14 cellular contexts compared by ENCODE assay signal in genomic region chr17:62616993-62617893, GRCh38. TPM values are rescaled to one million over a fixed set of nuclear protein-coding genes. Genes with fewer than 3 reads are reported as not detected.
DNase-seq lines count a peak whose midpoint lies in the region; ATAC-seq and TF ChIP-seq lines count a peak whose summit lies in the region.
"Had no signal": no experiment of that assay in that cellular context is flagged by ENCODE, and none has a peak within 500 bp of the region (broad histone marks: within the 10 kb centered on the region; RNA-seq: fewer than 3 reads in every experiment).

No MANE protein-coding gene starts in this region.

- no peak overlapping the region for H3K4me3 ChIP-seq in NT2/D1 (ENCODE audit: insufficient read length, low read depth)
- H3K4me3 ChIP-seq in neuronal stem cell (ENCODE audit: low read length in 2 of 2), result no peak overlapping the region

- no peak overlapping the region for H2BK12ac ChIP-seq in H9 (ENCODE audit: insufficient read length, low read depth, low read length)
- H2BK12ac ChIP-seq in neuronal stem cell (ENCODE audit: low read length), result no peak overlapping the region

- H2BK15ac ChIP-seq in H9 (ENCODE audit: low read depth, low read length) (no peak overlapping the region), neuronal stem cell (ENCODE audit: low read length) (peak overlapping the region; percentile 52)

- H3K9ac ChIP-seq in H9 (ENCODE audit: extremely low read depth, insufficient read length, low read length), result no peak overlapping the region
- peak overlapping the region; percentile 36 for H3K9ac ChIP-seq in NT2/D1 (ENCODE audit: insufficient read length, low read depth)
- peak overlapping the region; percentile 80 for H3K9ac ChIP-seq in neuronal stem cell (ENCODE audit: low read depth, low read length, poor library complexity)

- no peaks in the 10 kb centered on the region for H3K9me3 ChIP-seq in H9 (ENCODE audit: control insufficient read depth, low read depth, low read length)
- no peaks in the 10 kb centered on the region for H3K9me3 ChIP-seq in NT2/D1 (ENCODE audit: insufficient read depth, low read length)
- H3K9me3 ChIP-seq in neuronal stem cell (replicated peaks in 1 of 2; ENCODE audit: control insufficient read depth in 2 of 2, insufficient read depth in 1 of 2, low read depth in 1 of 2, low read length in 2 of 2), result no peaks in the 10 kb centered on the region

- no peaks in the 10 kb centered on the region for H3K79me1 ChIP-seq in H9 (ENCODE audit: insufficient read depth, low read depth, low read length, poor library complexity, severe bottlenecking)
- no peaks in the 10 kb centered on the region for H3K79me1 ChIP-seq in neuronal stem cell (ENCODE audit: low read depth, low read length)

- peak; percentile 91 for DNase-seq in H9
- DNase-seq in NT2/D1 (ENCODE audit: low read depth, low spot score), result peak; percentile 49
- DNase-seq in neuronal stem cell (ENCODE audit: low spot score), result peak; percentile 51
- DNase-seq in NCI-H345 (lab: John Stamatoyannopoulos, UW), result no peak
- DNase-seq in DMS53 treated with DMSO at 0.1 percent for 48 hours (lab: John Stamatoyannopoulos, UW; ENCODE audit: unreplicated experiment), result no peak
- DNase-seq: activated B cell treated with CpG ODN at 0.5 μM for 24 hours; activated T-cell treated with anti-CD3 and anti-CD28 coated beads, Interleukin-2, amount 50 U/mL, for 48 hours; caudate nucleus; kidney had no signal

- H4K20me1 ChIP-seq in H9 (ENCODE audit: control insufficient read depth, insufficient read depth, insufficient read length), result no peaks in the 10 kb centered on the region

- H3K4me3 Mint-ChIP-seq in H9, result peak overlapping the region; percentile 6 to 66; a peak in 2 of 5 replicates
- H3K4me3 Mint-ChIP-seq: activated B cell treated with CpG ODN at 0.5 μM for 24 hours; stimulated activated naive CD8-positive, alpha-beta T cell treated with anti-CD3 and anti-CD28 coated beads, Interleukin-15, Interleukin-2, amounts not matched to agents 100 ng/mL and 50 ng/mL, for 24 hours had no signal

- peaks cover 4 to 27% (median 19%) of the 10 kb centered on the region in 3 experiments; a peak in 5 of 7 replicates for H3K36me3 Mint-ChIP-seq in H9 (ENCODE audit: insufficient read depth in 1 of 3, low read depth in 3 of 3)

- H3K23ac ChIP-seq in H9 (ENCODE audit: insufficient read length, low read depth, low read length), result no peak overlapping the region
- peak overlapping the region; percentile 2 for H3K23ac ChIP-seq in neuronal stem cell (ENCODE audit: low read depth, low read length, poor library complexity)

- no peak overlapping the region for H3T11ph ChIP-seq in H9 (ENCODE audit: low read length)

- no peak overlapping the region for H2AFZ ChIP-seq in H9 (ENCODE audit: low read length)
- no peak overlapping the region for H2AFZ ChIP-seq in neuronal stem cell (ENCODE audit: low read length)

- H3K27me3 ChIP-seq in H9 (ENCODE audit: insufficient read depth, low read length) (no peaks in the 10 kb centered on the region), NT2/D1 (ENCODE audit: insufficient read depth, insufficient read length) (no peaks in the 10 kb centered on the region), neuronal stem cell (ENCODE audit: control insufficient read depth in 3 of 3, insufficient read depth in 3 of 3, low read depth in 1 of 3, low read length in 3 of 3) (no peaks in the 10 kb centered on the region)

- H4K5ac ChIP-seq in H9 (ENCODE audit: insufficient read length, low read depth, low read length), result no peak overlapping the region

- no peaks in the 10 kb centered on the region for H3K27me3 Mint-ChIP-seq in H9 (ENCODE audit: low read depth)
- H3K27me3 Mint-ChIP-seq: activated B cell treated with CpG ODN at 0.5 μM for 24 hours; stimulated activated naive CD8-positive, alpha-beta T cell treated with anti-CD3 and anti-CD28 coated beads, Interleukin-15, Interleukin-2, amounts not matched to agents 100 ng/mL and 50 ng/mL, for 24 hours had no signal

- no peak overlapping the region for H3K4ac ChIP-seq in H9 (ENCODE audit: low read depth, low read length)
- H3K4ac ChIP-seq in neuronal stem cell (ENCODE audit: low read length), result no peak overlapping the region

- H2BK120ac ChIP-seq in H9 (ENCODE audit: low read depth, low read length, poor library complexity, severe bottlenecking), result no peak overlapping the region
- H2BK120ac ChIP-seq in neuronal stem cell (ENCODE audit: low read depth, low read length), result no peak overlapping the region

- H2BK20ac ChIP-seq in H9 (ENCODE audit: low read depth, low read length, poor library complexity, severe bottlenecking), result no peak overlapping the region

- no peak overlapping the region for H3K27ac ChIP-seq in H9 (ENCODE audit: insufficient read length, low read depth, low read length)
- peak overlapping the region; percentile 89 for H3K27ac ChIP-seq in neuronal stem cell (replicated peaks; ENCODE audit: low read length)

- H3K4me1 ChIP-seq in H9 (ENCODE audit: insufficient read depth, low read length), result no peaks in the 10 kb centered on the region
- H3K4me1 ChIP-seq in NT2/D1 (ENCODE audit: insufficient read depth, insufficient read length), result peaks cover 17% of the 10 kb centered on the region
- H3K4me1 ChIP-seq in neuronal stem cell (ENCODE audit: control insufficient read depth in 2 of 2, insufficient read depth in 1 of 2, low read depth in 1 of 2, low read length in 2 of 2), result peaks cover 14 to 27% of the 10 kb centered on the region in 2 donors

- H3K4me2 ChIP-seq in H9 (ENCODE audit: insufficient read depth, insufficient read length, low read length), result no peak overlapping the region
- no peak overlapping the region for H3K4me2 ChIP-seq in neuronal stem cell (ENCODE audit: insufficient read depth, low read length, poor library complexity, severe bottlenecking)

- H3K36me3 ChIP-seq in NT2/D1 (ENCODE audit: insufficient read depth, insufficient read length, low read length), result peaks cover 18% of the 10 kb centered on the region
- peaks cover 11 to 36% of the 10 kb centered on the region in 2 donors for H3K36me3 ChIP-seq in neuronal stem cell (replicated peaks in 1 of 2; ENCODE audit: control insufficient read depth in 2 of 2, insufficient read depth in 2 of 2, low read length in 2 of 2)

- H3K4me1 Mint-ChIP-seq in H9, result peaks cover 26% of the 10 kb centered on the region in 2 experiments

- H4K91ac ChIP-seq in H9 (ENCODE audit: insufficient read length, low read depth, low read length) (no peak overlapping the region), neuronal stem cell (ENCODE audit: low read depth, low read length, poor library complexity) (no peak overlapping the region)

- ATAC-seq in esophagus mucosa (peak; percentile 25), HG02763 (IDR thresholded peaks at IDR 0.05; ENCODE audit: unreplicated experiment) (no peak)
- ATAC-seq in activated CD4-positive, CD25-positive, alpha-beta regulatory T cell treated with anti-CD3 and anti-CD28 coated beads, Interleukin-2, amount 50 U/mL, for 24 hours, result no peak
- ATAC-seq: Right ventricle myocardium inferior had no signal

- TF ChIP-seq CTCF in H9 (conservative IDR thresholded peaks at IDR 0.05), result no peak

- H3K27ac Mint-ChIP-seq in H9, result peak overlapping the region; percentile 97
- H3K27ac Mint-ChIP-seq: activated B cell treated with CpG ODN at 0.5 μM for 24 hours; stimulated activated naive CD8-positive, alpha-beta T cell treated with anti-CD3 and anti-CD28 coated beads, Interleukin-15, Interleukin-2, amounts not matched to agents 100 ng/mL and 50 ng/mL, for 24 hours had no signal

- H3K18ac ChIP-seq in H9 (ENCODE audit: insufficient read length, low read depth, low read length), result no peak overlapping the region
- peak overlapping the region; percentile 86 for H3K18ac ChIP-seq in neuronal stem cell (ENCODE audit: low read length)

- no peaks in the 10 kb centered on the region for H3K23me2 ChIP-seq in H9 (ENCODE audit: insufficient read length, low read depth, low read length, poor library complexity, severe bottlenecking)

- no peaks in the 10 kb centered on the region for H3K9me3 Mint-ChIP-seq in H9
- H3K9me3 Mint-ChIP-seq: activated B cell treated with CpG ODN at 0.5 μM for 24 hours; stimulated activated naive CD8-positive, alpha-beta T cell treated with anti-CD3 and anti-CD28 coated beads, Interleukin-15, Interleukin-2, amounts not matched to agents 100 ng/mL and 50 ng/mL, for 24 hours had no signal

- H4K8ac ChIP-seq in H9 (replicated peaks; ENCODE audit: insufficient read length, low read depth, low read length) (no peak overlapping the region), neuronal stem cell (ENCODE audit: low read depth, low read length) (no peak overlapping the region)

- WGBS in H9 (ENCODE audit: extremely low coverage, insufficient read length, low lambda C conversion rate), result no CpG with 5 or more reads among the region's 8 CpGs
- no CpG with 5 or more reads among the region's 8 CpGs for WGBS in neuronal stem cell (ENCODE audit: extremely low coverage in 2 of 2, insufficient read length in 2 of 2, insufficient replicate concordance in 1 of 2), 2 donors

- no peak overlapping the region for H3K56ac ChIP-seq in H9 (ENCODE audit: insufficient read length, low read depth, low read length)

- no peak overlapping the region for H3K14ac ChIP-seq in H9 (ENCODE audit: insufficient read depth, low read length)
- peak overlapping the region; percentile 96 for H3K14ac ChIP-seq in neuronal stem cell (ENCODE audit: low read length)

- no peaks in the 10 kb centered on the region for H3K79me2 ChIP-seq in H9 (ENCODE audit: insufficient read depth, low read length)

- H2BK5ac ChIP-seq in H9 (ENCODE audit: insufficient read length, low read length) (no peak overlapping the region), neuronal stem cell (ENCODE audit: low read length) (peak overlapping the region; percentile 55)

- H2AK5ac ChIP-seq in H9 (ENCODE audit: insufficient read length, low read length) (no peak overlapping the region), neuronal stem cell (ENCODE audit: low read depth, low read length) (peak overlapping the region; percentile 73)

RNA-seq across cellular contexts. Expression of gene MRC2, which starts 10.2 kb away (rescaled TPM):
- total RNA-seq in H9 (2021) (18.7 and 21.6 TPM in 2 replicates), esophagus mucosa (34.0 TPM)
- polyA plus RNA-seq in neuronal stem cell (2013, experiment 1 of 2), result 31.9 TPM
- 33.3 TPM for polyA plus RNA-seq in neuronal stem cell (2013, experiment 2 of 2)

Comparison
In these comparisons a context has a peak if more than half of its experiments do, and no peak if none do; other contexts are left out.
1. DNase-seq: peak in H9 (single experiment), NT2/D1 (single experiment) and neuronal stem cell (single experiment); none in NCI-H345 (single experiment) and DMS53 treated with DMSO at 0.1 percent for 48 hours (single experiment).